Comparison of ENCODE assay signal across 4 cellular contexts in the genomic region with DNA sequence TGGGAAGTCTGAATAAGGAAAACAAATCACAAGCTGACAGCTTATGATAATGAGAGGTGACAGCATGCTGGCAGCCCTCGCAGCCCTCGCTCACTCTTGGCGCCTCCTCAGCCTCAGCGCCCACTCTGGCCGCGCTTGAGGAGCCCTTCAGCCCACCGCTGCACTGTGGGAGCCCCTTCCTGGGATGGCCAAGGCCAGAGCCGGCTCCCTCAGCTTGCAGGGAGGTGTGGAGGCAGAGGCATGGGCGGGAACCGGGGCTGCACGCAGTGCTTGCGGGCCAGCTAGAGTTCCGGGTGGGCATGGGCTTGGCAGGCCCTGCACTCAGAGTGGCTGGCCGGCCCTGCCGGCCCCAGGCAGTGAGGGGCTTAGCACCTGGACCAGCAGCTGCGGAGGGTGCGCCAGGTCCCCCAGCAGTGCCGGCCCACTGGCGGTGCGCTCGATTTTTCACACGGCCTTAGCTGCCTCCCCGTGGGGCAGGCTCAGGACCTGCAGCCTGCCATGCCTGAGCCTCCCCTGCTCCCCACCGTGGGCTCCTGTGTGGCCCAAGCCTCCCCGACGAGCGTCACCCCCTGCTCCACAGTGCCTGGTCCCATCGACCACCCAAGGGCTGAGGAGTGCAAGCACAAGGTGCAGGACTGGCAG. TPM values are rescaled to one million over a fixed set of nuclear protein-coding genes. Genes with fewer than 3 reads are reported as not detected.
"Had no signal": no experiment of that assay in that cellular context is flagged by ENCODE, and none has a peak within 500 bp of the region (broad histone marks: within the 10 kb centered on the region; RNA-seq: fewer than 3 reads in every experiment).

No MANE protein-coding gene starts in this region.

RNA-seq across cellular contexts. Expression of gene USP26, which starts 52.6 kb away (rescaled TPM):
- total RNA-seq: HepG2, HT-29, IMR-90 had no signal
- polyA plus RNA-seq: HepG2, IgD-negative memory B cell, IMR-90 had no signal
